ENCODE assay signal across 17 cellular contexts in genomic region chrX:68249904-68250303, GRCh38.
DNase-seq lines count a peak whose midpoint lies in the region; ATAC-seq and TF ChIP-seq lines count a peak whose summit lies in the region.
"Had no signal": no experiment of that assay in that cellular context is flagged by ENCODE, and none has a peak within 500 bp of the region (broad histone marks: within the 10 kb centered on the region; RNA-seq: fewer than 3 reads in every experiment).

No MANE protein-coding gene starts in this region.

- H2AFZ ChIP-seq in MM.1S (ENCODE audit: low read length), result no peak overlapping the region
- H2AFZ ChIP-seq: GM23248 had no signal

- no peaks in the 10 kb centered on the region for H3K9me2 ChIP-seq in MM.1S (replicated peaks; ENCODE audit: insufficient read depth, low read length)

- peak overlapping the region; percentile 63 for H3K27ac ChIP-seq in left ventricle myocardium inferior (replicated peaks)
- peak overlapping the region in 1 of 2 donors; percentile 13 for H3K27ac ChIP-seq in right atrium auricular region
- peak overlapping the region; percentile 2 for H3K27ac ChIP-seq in vagina
- H3K27ac ChIP-seq in MM.1S (ENCODE audit: low read length), result no peak overlapping the region
- H3K27ac ChIP-seq: BLaER1 treated with 17β-estradiol and CSF1 and Interleukin-3, amounts not matched to agents 10 nM and 100 nM; GM23248; HL-60 had no signal

- TF ChIP-seq CTCF in left ventricle myocardium inferior (IDR thresholded peaks at IDR 0.05; ENCODE audit: borderline replicate concordance) (no peak), right atrium auricular region (IDR thresholded peaks at IDR 0.05) (no peak), vagina (IDR thresholded peaks at IDR 0.05) (no peak), MM.1S (IDR thresholded peaks at IDR 0.05; ENCODE audit: low read length) (no peak)

- no peak overlapping the region for H3K9ac ChIP-seq in MM.1S (ENCODE audit: low read length)
- H3K9ac ChIP-seq: BLaER1 treated with 17β-estradiol and CSF1 and Interleukin-3, amounts not matched to agents 10 nM and 100 nM; GM23248 had no signal

- intact Hi-C loops in left ventricle myocardium inferior (cut with micrococcal nuclease), result no loop called here
- intact Hi-C loops in vagina (cut with DNase I), result no loop called here

- no peak for TF ChIP-seq POLR2A in vagina (IDR thresholded peaks at IDR 0.05)

- DNase-seq in left ventricle myocardium inferior (no peak), right atrium auricular region (ENCODE audit: low spot score) (no peak), dermis blood vessel endothelial cell (peak; percentile 25), left kidney (ENCODE audit: low read depth, low spot score) (peak; percentile 1), vagina (ENCODE audit: extremely low spot score in 2 of 2) (no peak), MM.1S (no peak), SIG-M5 treated with dmso at 0.1 percent for 504 hours (lab: John Stamatoyannopoulos, UW; ENCODE audit: unreplicated experiment) (no peak)
- DNase-seq: ACHN; Calu3; CD4-positive, alpha-beta T cell; DMS 273 treated with DMSO at 0.1 percent for 48 hours; GM23248 had no signal

- no peaks in the 10 kb centered on the region for H4K20me1 ChIP-seq in MM.1S (ENCODE audit: insufficient read depth, low read length)
- H4K20me1 ChIP-seq: BLaER1 treated with 17β-estradiol and CSF1 and Interleukin-3, amounts not matched to agents 10 nM and 100 nM had no signal

- H3K79me2 ChIP-seq in MM.1S (ENCODE audit: low read length), result no peaks in the 10 kb centered on the region

- no peaks in the 10 kb centered on the region for H3K27me3 ChIP-seq in left ventricle myocardium inferior (ENCODE audit: low read depth)
- no peaks in the 10 kb centered on the region for H3K27me3 ChIP-seq in right atrium auricular region
- no peaks in the 10 kb centered on the region for H3K27me3 ChIP-seq in vagina
- no peaks in the 10 kb centered on the region for H3K27me3 ChIP-seq in MM.1S (replicated peaks; ENCODE audit: insufficient read depth, low read length)

- H3F3A ChIP-seq in MM.1S (ENCODE audit: insufficient read depth, low read length), result no peaks in the 10 kb centered on the region

- no peak for ATAC-seq in HG02642 (IDR thresholded peaks at IDR 0.05; ENCODE audit: poor library complexity, unreplicated experiment)
- ATAC-seq: GM12878, HCT116 had no signal

- peaks cover 16% of the 10 kb centered on the region for H3K4me1 ChIP-seq in left ventricle myocardium inferior
- no peaks in the 10 kb centered on the region for H3K4me1 ChIP-seq in right atrium auricular region
- H3K4me1 ChIP-seq in vagina, result peaks cover 8% of the 10 kb centered on the region
- no peaks in the 10 kb centered on the region for H3K4me1 ChIP-seq in MM.1S (ENCODE audit: low read length)

- H3K4me3 ChIP-seq in left ventricle myocardium inferior (no peak overlapping the region), right atrium auricular region (no peak overlapping the region), vagina (no peak overlapping the region), MM.1S (ENCODE audit: low read length) (no peak overlapping the region)
- H3K4me3 ChIP-seq: BLaER1 treated with 17β-estradiol and CSF1 and Interleukin-3, amounts not matched to agents 10 nM and 100 nM; GM12878; GM23248 had no signal

- H3K36me3 ChIP-seq in left ventricle myocardium inferior (no peaks in the 10 kb centered on the region), right atrium auricular region (no peaks in the 10 kb centered on the region), vagina (no peaks in the 10 kb centered on the region), MM.1S (replicated peaks; ENCODE audit: insufficient read depth, low read length) (no peaks in the 10 kb centered on the region)
- H3K36me3 ChIP-seq: BLaER1 treated with 17β-estradiol and CSF1 and Interleukin-3, amounts not matched to agents 10 nM and 100 nM had no signal

- H3K4me2 ChIP-seq in MM.1S (ENCODE audit: low read depth, low read length), result no peak overlapping the region
- H3K4me2 ChIP-seq: BLaER1 treated with 17β-estradiol and CSF1 and Interleukin-3, amounts not matched to agents 10 nM and 100 nM had no signal

- H3K9me3 ChIP-seq in left ventricle myocardium inferior (replicated peaks), result no peaks in the 10 kb centered on the region
- H3K9me3 ChIP-seq in right atrium auricular region, result no peaks in the 10 kb centered on the region
- H3K9me3 ChIP-seq in vagina, result no peaks in the 10 kb centered on the region
- no peaks in the 10 kb centered on the region for H3K9me3 ChIP-seq in MM.1S (replicated peaks; ENCODE audit: insufficient read depth, low read length)
- H3K9me3 ChIP-seq: BLaER1 treated with 17β-estradiol and CSF1 and Interleukin-3, amounts not matched to agents 10 nM and 100 nM had no signal

Comparison
In these comparisons a context has a peak if more than half of its experiments do, and no peak if none do; other contexts are left out.
1. DNase-seq: peak in dermis blood vessel endothelial cell (single experiment) and left kidney (single experiment); none in left ventricle myocardium inferior (single experiment), right atrium auricular region (single experiment), vagina (0 of 2), MM.1S (single experiment) and SIG-M5 treated with dmso at 0.1 percent for 504 hours (single experiment).